Comparison of ENCODE assay signal across 1 cellular context in the genomic region with DNA sequence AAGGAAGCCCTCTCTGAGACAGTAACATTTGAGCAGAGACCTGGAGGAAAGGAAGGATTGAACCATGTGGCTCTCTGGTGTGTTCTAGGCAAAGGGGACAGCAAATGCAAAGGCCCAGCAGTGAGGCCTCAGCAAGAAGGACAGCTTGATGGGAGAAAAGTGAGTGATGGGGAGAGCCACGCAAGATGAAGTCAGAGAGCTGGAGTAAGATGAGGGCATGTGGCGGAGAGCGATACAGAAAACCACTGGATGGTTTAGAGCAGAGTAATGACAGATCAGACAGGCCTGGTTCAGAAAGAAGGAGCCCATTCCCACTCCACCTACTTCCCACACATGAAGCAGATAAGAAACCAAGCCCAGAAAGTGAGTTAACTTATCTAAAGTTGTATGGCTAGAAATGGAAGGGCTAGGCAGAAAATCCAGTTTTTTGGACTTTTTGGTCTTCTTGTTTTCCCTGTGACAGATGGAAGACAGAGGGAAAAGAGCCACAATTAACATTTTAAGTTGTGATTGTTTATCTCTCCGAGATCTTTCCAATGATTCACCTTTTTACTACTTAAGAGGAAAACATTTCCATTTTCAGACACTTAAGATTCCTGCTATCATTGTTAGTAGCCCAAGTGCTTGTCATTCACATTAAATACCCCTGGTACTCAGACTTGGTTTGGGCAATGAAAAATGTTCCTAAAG.
TF ChIP-seq lines count a peak whose summit lies in the region.

No MANE protein-coding gene starts in this region.

TF ChIP-seq in K562, 482 proteins besides CTCF, POLR2A, EP300 and RAD21 (continued from another document and continues in another):
- TF ChIP-seq, protein P1, sequence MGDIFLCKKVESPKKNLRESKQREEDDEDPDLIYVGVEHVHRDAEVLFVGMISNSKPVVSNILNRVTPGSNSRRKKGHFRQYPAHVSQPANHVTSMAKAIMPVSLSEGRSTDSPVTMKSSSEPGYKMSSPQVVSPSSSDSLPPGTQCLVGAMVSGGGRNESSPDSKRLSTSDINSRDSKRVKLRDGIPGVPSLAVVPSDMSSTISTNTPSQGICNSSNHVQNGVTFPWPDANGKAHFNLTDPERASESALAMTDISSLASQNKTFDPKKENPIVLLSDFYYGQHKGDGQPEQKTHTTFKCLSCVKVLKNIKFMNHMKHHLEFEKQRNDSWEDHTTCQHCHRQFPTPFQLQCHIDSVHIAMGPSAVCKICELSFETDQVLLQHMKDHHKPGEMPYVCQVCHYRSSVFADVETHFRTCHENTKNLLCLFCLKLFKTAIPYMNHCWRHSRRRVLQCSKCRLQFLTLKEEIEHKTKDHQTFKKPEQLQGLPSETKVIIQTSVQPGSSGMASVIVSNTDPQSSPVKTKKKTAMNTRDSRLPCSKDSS (IDR thresholded peaks at IDR 0.05; ENCODE audit: low read depth, partially characterized antibody) = no peak
- TF ChIP-seq MTA2 (IDR thresholded peaks at IDR 0.05; ENCODE audit: low read depth) (peak; percentile 49; the same call in 1 of the 2 replicates), JUNB (CRISPR knock-in tag; conservative IDR thresholded peaks at IDR 0.05) (no peak), ARID1B (IDR thresholded peaks at IDR 0.05) (peak; percentile 77), RBM14 (IDR thresholded peaks at IDR 0.05; ENCODE audit: borderline replicate concordance, insufficient read depth, low read depth, low read length) (no peak), MCM5 (IDR thresholded peaks at IDR 0.05; ENCODE audit: low read depth) (no peak), HCFC1 (IDR thresholded peaks at IDR 0.05; ENCODE audit: low read depth, low read length) (no peak), ZNF408 (CRISPR knock-in tag; IDR thresholded peaks at IDR 0.05; ENCODE audit: low read depth) (no peak), ETV5 (CRISPR knock-in tag; IDR thresholded peaks at IDR 0.05; ENCODE audit: low read depth) (peak; percentile 47; the same call in 1 of the 2 replicates), GATAD2A (IDR thresholded peaks at IDR 0.05) (0 out of 2 replicates have a peak, but pooled peaks have one; percentile 30), SMARCA4 (IDR thresholded peaks at IDR 0.05) (peak; percentile 63), KDM1A (IDR thresholded peaks at IDR 0.05) (0 out of 4 replicates have a peak, but pooled peaks of 1 of the 2 experiments have one; percentile 6), HDAC2 (IDR thresholded peaks at IDR 0.05) (0 out of 2 replicates have a peak, but pooled peaks have one; percentile 13), FOXJ2 (tag; IDR thresholded peaks at IDR 0.05) (no peak), HDGF (IDR thresholded peaks at IDR 0.05) (0 out of 2 replicates have a peak, but pooled peaks have one; percentile 40), RAD51 (IDR thresholded peaks at IDR 0.05; ENCODE audit: borderline replicate concordance, low read depth) (no peak), TBL1XR1 (IDR thresholded peaks at IDR 0.05; ENCODE audit: low read length in 2 of 2) (peak in 1 of 2 experiments; percentile 22; a peak in 1 of 4 replicates), HNRNPH1 (optimal IDR thresholded peaks at IDR 0.05; ENCODE audit: low read depth, low read length) (no peak), L3MBTL2 (IDR thresholded peaks at IDR 0.05) (no peak), SNIP1 (IDR thresholded peaks at IDR 0.05; ENCODE audit: low read depth) (no peak), MXI1 (IDR thresholded peaks at IDR 0.05; ENCODE audit: low read depth, low read length) (no peak), DMBX1 (CRISPR knock-in tag; IDR thresholded peaks at IDR 0.05; ENCODE audit: borderline replicate concordance) (peak; percentile 33; the same call in 1 of the 2 replicates), SMC3 (conservative IDR thresholded peaks at IDR 0.05; ENCODE audit: insufficient read depth, low read depth, low read length) (no peak), MIER1 (IDR thresholded peaks at IDR 0.05; ENCODE audit: low read depth) (0 out of 2 replicates have a peak, but pooled peaks have one; percentile 7), ZNF77 (CRISPR knock-in tag; IDR thresholded peaks at IDR 0.05) (no peak), ZKSCAN3 (CRISPR knock-in tag; IDR thresholded peaks at IDR 0.05) (no peak), TCF3 (CRISPR knock-in tag; IDR thresholded peaks at IDR 0.05) (peak; percentile 91), FOXM1 (IDR thresholded peaks at IDR 0.05; ENCODE audit: low read depth) (peak; percentile 19; the same call in 1 of the 2 replicates), FOXM1 (CRISPR knock-in tag; IDR thresholded peaks at IDR 0.05; ENCODE audit: low read depth) (no peak), KLF16 (IDR thresholded peaks at IDR 0.05) (no peak; the same call in 1 of the 2 replicates), TEAD4 (IDR thresholded peaks at IDR 0.05; ENCODE audit: low read length) (peak; percentile 59), TEAD4 (CRISPR knock-in tag; IDR thresholded peaks at IDR 0.05; ENCODE audit: borderline replicate concordance) (no peak), MEIS2 (IDR thresholded peaks at IDR 0.05; ENCODE audit: partially characterized antibody) (peak; percentile 81), EP400 (IDR thresholded peaks at IDR 0.05) (0 out of 2 replicates have a peak, but pooled peaks have one; percentile 20), ZNF695 (CRISPR knock-in tag; IDR thresholded peaks at IDR 0.05) (no peak), TRIM24 (IDR thresholded peaks at IDR 0.05) (0 out of 4 replicates have a peak, but pooled peaks of 1 of the 2 experiments have one; percentile 28), KLF13 (tag; IDR thresholded peaks at IDR 0.05; ENCODE audit: borderline replicate concordance, low read depth) (no peak), NFATC3 (IDR thresholded peaks at IDR 0.05) (no peak), HNRNPL (IDR thresholded peaks at IDR 0.05; ENCODE audit: low read depth, low read length) (no peak), ZNF668 (CRISPR knock-in tag; IDR thresholded peaks at IDR 0.05) (no peak), CBFA2T2 (conservative IDR thresholded peaks at IDR 0.05) (peak; percentile 64)
- TF ChIP-seq, protein P2, sequence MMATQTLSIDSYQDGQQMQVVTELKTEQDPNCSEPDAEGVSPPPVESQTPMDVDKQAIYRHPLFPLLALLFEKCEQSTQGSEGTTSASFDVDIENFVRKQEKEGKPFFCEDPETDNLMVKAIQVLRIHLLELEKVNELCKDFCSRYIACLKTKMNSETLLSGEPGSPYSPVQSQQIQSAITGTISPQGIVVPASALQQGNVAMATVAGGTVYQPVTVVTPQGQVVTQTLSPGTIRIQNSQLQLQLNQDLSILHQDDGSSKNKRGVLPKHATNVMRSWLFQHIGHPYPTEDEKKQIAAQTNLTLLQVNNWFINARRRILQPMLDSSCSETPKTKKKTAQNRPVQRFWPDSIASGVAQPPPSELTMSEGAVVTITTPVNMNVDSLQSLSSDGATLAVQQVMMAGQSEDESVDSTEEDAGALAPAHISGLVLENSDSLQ (IDR thresholded peaks at IDR 0.05) = peak; percentile 78
- TF ChIP-seq, protein P3, sequence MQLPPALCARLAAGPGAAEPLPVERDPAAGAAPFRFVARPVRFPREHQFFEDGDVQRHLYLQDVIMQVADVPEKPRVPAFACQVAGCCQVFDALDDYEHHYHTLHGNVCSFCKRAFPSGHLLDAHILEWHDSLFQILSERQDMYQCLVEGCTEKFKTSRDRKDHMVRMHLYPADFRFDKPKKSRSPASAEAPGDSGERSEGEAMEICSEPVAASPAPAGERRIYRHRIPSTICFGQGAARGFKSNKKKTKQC (CRISPR knock-in tag; IDR thresholded peaks at IDR 0.05) = no peak
- TF ChIP-seq, protein P4, sequence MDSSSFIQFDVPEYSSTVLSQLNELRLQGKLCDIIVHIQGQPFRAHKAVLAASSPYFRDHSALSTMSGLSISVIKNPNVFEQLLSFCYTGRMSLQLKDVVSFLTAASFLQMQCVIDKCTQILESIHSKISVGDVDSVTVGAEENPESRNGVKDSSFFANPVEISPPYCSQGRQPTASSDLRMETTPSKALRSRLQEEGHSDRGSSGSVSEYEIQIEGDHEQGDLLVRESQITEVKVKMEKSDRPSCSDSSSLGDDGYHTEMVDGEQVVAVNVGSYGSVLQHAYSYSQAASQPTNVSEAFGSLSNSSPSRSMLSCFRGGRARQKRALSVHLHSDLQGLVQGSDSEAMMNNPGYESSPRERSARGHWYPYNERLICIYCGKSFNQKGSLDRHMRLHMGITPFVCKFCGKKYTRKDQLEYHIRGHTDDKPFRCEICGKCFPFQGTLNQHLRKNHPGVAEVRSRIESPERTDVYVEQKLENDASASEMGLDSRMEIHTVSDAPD (CRISPR knock-in tag; IDR thresholded peaks at IDR 0.05) = no peak
- TF ChIP-seq, protein P5, sequence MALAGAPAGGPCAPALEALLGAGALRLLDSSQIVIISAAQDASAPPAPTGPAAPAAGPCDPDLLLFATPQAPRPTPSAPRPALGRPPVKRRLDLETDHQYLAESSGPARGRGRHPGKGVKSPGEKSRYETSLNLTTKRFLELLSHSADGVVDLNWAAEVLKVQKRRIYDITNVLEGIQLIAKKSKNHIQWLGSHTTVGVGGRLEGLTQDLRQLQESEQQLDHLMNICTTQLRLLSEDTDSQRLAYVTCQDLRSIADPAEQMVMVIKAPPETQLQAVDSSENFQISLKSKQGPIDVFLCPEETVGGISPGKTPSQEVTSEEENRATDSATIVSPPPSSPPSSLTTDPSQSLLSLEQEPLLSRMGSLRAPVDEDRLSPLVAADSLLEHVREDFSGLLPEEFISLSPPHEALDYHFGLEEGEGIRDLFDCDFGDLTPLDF (CRISPR knock-in tag; IDR thresholded peaks at IDR 0.05) = no peak
- TF ChIP-seq, protein P6, sequence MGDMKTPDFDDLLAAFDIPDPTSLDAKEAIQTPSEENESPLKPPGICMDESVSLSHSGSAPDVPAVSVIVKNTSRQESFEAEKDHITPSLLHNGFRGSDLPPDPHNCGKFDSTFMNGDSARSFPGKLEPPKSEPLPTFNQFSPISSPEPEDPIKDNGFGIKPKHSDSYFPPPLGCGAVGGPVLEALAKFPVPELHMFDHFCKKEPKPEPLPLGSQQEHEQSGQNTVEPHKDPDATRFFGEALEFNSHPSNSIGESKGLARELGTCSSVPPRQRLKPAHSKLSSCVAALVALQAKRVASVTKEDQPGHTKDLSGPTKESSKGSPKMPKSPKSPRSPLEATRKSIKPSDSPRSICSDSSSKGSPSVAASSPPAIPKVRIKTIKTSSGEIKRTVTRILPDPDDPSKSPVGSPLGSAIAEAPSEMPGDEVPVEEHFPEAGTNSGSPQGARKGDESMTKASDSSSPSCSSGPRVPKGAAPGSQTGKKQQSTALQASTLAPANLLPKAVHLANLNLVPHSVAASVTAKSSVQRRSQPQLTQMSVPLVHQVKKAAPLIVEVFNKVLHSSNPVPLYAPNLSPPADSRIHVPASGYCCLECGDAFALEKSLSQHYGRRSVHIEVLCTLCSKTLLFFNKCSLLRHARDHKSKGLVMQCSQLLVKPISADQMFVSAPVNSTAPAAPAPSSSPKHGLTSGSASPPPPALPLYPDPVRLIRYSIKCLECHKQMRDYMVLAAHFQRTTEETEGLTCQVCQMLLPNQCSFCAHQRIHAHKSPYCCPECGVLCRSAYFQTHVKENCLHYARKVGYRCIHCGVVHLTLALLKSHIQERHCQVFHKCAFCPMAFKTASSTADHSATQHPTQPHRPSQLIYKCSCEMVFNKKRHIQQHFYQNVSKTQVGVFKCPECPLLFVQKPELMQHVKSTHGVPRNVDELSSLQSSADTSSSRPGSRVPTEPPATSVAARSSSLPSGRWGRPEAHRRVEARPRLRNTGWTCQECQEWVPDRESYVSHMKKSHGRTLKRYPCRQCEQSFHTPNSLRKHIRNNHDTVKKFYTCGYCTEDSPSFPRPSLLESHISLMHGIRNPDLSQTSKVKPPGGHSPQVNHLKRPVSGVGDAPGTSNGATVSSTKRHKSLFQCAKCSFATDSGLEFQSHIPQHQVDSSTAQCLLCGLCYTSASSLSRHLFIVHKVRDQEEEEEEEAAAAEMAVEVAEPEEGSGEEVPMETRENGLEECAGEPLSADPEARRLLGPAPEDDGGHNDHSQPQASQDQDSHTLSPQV (IDR thresholded peaks at IDR 0.05) = 0 out of 2 replicates have a peak, but pooled peaks have one; percentile 21
- TF ChIP-seq, protein P7, sequence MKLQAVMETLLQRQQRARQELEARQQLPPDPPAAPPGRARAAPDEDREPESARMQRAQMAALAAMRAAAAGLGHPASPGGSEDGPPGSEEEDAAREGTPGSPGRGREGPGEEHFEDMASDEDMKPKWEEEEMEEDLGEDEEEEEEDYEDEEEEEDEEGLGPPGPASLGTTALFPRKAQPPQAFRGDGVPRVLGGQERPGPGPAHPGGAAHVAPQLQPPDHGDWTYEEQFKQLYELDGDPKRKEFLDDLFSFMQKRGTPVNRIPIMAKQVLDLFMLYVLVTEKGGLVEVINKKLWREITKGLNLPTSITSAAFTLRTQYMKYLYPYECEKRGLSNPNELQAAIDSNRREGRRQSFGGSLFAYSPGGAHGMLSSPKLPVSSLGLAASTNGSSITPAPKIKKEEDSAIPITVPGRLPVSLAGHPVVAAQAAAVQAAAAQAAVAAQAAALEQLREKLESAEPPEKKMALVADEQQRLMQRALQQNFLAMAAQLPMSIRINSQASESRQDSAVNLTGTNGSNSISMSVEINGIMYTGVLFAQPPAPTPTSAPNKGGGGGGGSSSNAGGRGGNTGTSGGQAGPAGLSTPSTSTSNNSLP (IDR thresholded peaks at IDR 0.05; ENCODE audit: borderline replicate concordance, low read depth, low read length) = no peak
- TF ChIP-seq, protein P8, sequence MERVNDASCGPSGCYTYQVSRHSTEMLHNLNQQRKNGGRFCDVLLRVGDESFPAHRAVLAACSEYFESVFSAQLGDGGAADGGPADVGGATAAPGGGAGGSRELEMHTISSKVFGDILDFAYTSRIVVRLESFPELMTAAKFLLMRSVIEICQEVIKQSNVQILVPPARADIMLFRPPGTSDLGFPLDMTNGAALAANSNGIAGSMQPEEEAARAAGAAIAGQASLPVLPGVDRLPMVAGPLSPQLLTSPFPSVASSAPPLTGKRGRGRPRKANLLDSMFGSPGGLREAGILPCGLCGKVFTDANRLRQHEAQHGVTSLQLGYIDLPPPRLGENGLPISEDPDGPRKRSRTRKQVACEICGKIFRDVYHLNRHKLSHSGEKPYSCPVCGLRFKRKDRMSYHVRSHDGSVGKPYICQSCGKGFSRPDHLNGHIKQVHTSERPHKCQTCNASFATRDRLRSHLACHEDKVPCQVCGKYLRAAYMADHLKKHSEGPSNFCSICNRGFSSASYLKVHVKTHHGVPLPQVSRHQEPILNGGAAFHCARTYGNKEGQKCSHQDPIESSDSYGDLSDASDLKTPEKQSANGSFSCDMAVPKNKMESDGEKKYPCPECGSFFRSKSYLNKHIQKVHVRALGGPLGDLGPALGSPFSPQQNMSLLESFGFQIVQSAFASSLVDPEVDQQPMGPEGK (CRISPR knock-in tag; IDR thresholded peaks at IDR 0.05; ENCODE audit: borderline replicate concordance) = no peak
